31 cellular contexts compared by ENCODE assay signal in genomic region chr19:3751236-3751635, GRCh38. TPM values are rescaled to one million over a fixed set of nuclear protein-coding genes. Genes with fewer than 3 reads are reported as not detected.
"Had no signal": no experiment of that assay in that cellular context is flagged by ENCODE, and none has a peak within 500 bp of the region (broad histone marks: within the 10 kb centered on the region; RNA-seq: fewer than 3 reads in every experiment).

No MANE protein-coding gene starts in this region.

- H3K4me3 ChIP-seq: stomach, suprapubic skin, testis, thoracic aorta, thyroid gland, tibial artery, tibial nerve, transverse colon, upper lobe of left lung, upper lobe of right lung, uterus, vagina had no signal

- H3K4me1 ChIP-seq: stomach, suprapubic skin, testis, thyroid gland, tibial artery, tibial nerve, transverse colon, upper lobe of left lung, upper lobe of right lung, uterus, vagina had no signal

- H3K36me3 ChIP-seq: uterus had no signal

- FAIRE-seq: urothelium cell line had no signal

- H3K9me3 ChIP-seq: stomach, suprapubic skin, testis, thoracic aorta, thyroid gland, tibial artery, tibial nerve, transverse colon, upper lobe of left lung, upper lobe of right lung, uterus, vagina had no signal

- ATAC-seq: stimulated activated effector memory CD8-positive, alpha-beta T cell treated with anti-CD3 and anti-CD28 coated beads, Interleukin-12 subunit alpha, Interleukin-12 subunit beta, amount 100 ng/mL, for 72 hours; stimulated activated memory B cell treated with anti-CD40 and anti-IgM and Interleukin-4, amounts not matched to agents 10 μg/mL and 1 μg/mL and 100 μg/mL, for 72 hours; stimulated activated naive B cell treated with anti-CD40 and anti-IgM and Interleukin-4, amounts not matched to agents 10 μg/mL and 1 μg/mL and 100 μg/mL, for 72 hours; stimulated activated naive CD8-positive, alpha-beta T cell treated with anti-CD3 and anti-CD28 coated beads, Interleukin-15, amount 100 ng/mL, for 72 hours; stimulated activated naive CD8-positive, alpha-beta T cell treated with anti-CD3 and anti-CD28 coated beads, Interleukin-15, Interleukin-2, amounts not matched to agents 100 U/mL and 50 U/mL, for 24 hours; upper lobe of right lung had no signal

- H3K27ac ChIP-seq: stomach, suprapubic skin, testis, thoracic aorta, thyroid gland, tibial artery, tibial nerve, transverse colon, upper lobe of left lung, upper lobe of right lung, uterus, vagina had no signal

- DNase-seq: stimulated activated CD4-positive, alpha-beta T cell treated with anti-CD3 and anti-CD28 coated beads, Interleukin-2, amount 100 ng/mL, for 48 hours; stimulated activated CD4-positive, alpha-beta T cell treated with anti-CD3 and anti-CD28 coated beads, Interleukin-4, amount 100 ng/mL, for 1 hour; stimulated activated CD4-positive, alpha-beta T cell treated with anti-CD3 and anti-CD28 coated beads, Interleukin-4, amount 100 ng/mL, for 24 hours; stimulated activated CD4-positive, alpha-beta T cell treated with anti-CD3 and anti-CD28 coated beads, Interleukin-4, amount 100 ng/mL, for 4 hours; stimulated activated CD8-positive, alpha-beta memory T cell treated with anti-CD3 and anti-CD28 coated beads, Interleukin-4, amount 100 ng/mL, for 48 hours; stimulated activated naive B cell treated with anti-CD40 and anti-IgM and Interleukin-4, amounts not matched to agents 10 μg/mL and 1 μg/mL and 100 μg/mL, for 72 hours; stimulated activated naive CD4-positive, alpha-beta T cell; stimulated activated naive CD4-positive, alpha-beta T cell treated with Interleukin-2 at 50 U/mL for 16 hours; stimulated activated naive CD8-positive, alpha-beta T cell treated with anti-CD3 and anti-CD28 coated beads, Interleukin-15, amount 100 ng/mL, for 72 hours; stimulated activated naive CD8-positive, alpha-beta T cell treated with anti-CD3 and anti-CD28 coated beads, Interleukin-15, Interleukin-2, amounts not matched to agents 100 U/mL and 50 U/mL, for 24 hours; stomach; substantia nigra; testis; thyroid gland; tibial artery; transverse colon; trophoblast cell; upper lobe of right lung; uterus had no signal

- H3K27me3 ChIP-seq: suprapubic skin, testis, thyroid gland, transverse colon, upper lobe of left lung, upper lobe of right lung, uterus, vagina had no signal

RNA-seq across cellular contexts. Expression of gene RAX2, which starts 20.8 kb away (rescaled TPM):
- total RNA-seq: stomach, subcutaneous adipose tissue, suprapubic skin, temporal lobe, thoracic aorta, thyroid gland, tibial nerve, transverse colon, upper lobe of left lung, upper lobe of right lung, ureter, urinary bladder, vagina had no signal
- polyA plus RNA-seq: stomach, urinary bladder had no signal
